20 cellular contexts compared by ENCODE assay signal in the genomic region with DNA sequence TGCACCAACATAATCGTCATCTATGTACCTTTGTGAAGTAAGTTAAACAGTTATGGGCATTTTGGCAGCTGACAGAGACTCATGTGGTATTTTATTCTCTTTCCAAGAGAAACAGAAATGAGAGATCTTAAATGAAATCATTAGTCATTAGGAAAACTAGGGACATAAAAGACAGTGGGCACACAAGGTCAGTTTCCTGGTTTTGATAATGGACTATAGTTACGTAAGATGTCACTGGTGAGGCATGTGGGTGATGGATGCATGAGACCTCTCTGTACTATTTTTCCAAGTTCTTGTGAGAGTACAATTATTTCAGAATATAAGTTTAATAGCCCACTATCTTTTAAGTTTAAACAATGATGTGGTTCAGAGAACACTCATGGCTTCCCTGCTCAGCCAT.
A peak's percentile ranks its signal among the peaks of the same experiment; 100 is the strongest.
DNase-seq lines count a peak whose midpoint lies in the region; ATAC-seq and TF ChIP-seq lines count a peak whose summit lies in the region.
"Had no signal": no experiment of that assay in that cellular context is flagged by ENCODE, and none has a peak within 500 bp of the region (broad histone marks: within the 10 kb centered on the region; RNA-seq: fewer than 3 reads in every experiment).

No MANE protein-coding gene starts in this region.

- WGBS in SK-N-SH (ENCODE audit: low lambda C conversion rate), result 92% methylated on average over 2 of the region's 2 CpGs

- TF ChIP-seq EP300 in SK-N-SH (IDR thresholded peaks at IDR 0.05; ENCODE audit: borderline replicate concordance in 1 of 2, low read depth in 1 of 2, low read length in 1 of 2), result no peak

- H3K9me3 ChIP-seq in SK-N-SH (no peaks in the 10 kb centered on the region), thoracic aorta (no peaks in the 10 kb centered on the region)
- H3K9me3 ChIP-seq: BLaER1 had no signal

- DNase-seq in SK-N-SH (no peak), dermis microvascular lymphatic vessel endothelial cell (ENCODE audit: low read depth in 2 of 2) (peak; percentile 85 to 87), lung microvascular endothelial cell (ENCODE audit: low read depth in 2 of 2) (peak; percentile 78 to 89), thoracic aorta (ENCODE audit: low spot score) (no peak), C1 segment of cervical spinal cord (lab: John Stamatoyannopoulos, UW) (no peak), H4 (ENCODE audit: low spot score) (no peak)
- DNase-seq: CD8-positive, alpha-beta memory T cell; DND-41; GDM1; H7; MM.1S; NCI-H1105; NCI-H1694; NCI-H510A treated with DMSO at 0.1 percent for 48 hours had no signal

- H2AFZ ChIP-seq in SK-N-SH (ENCODE audit: low read depth), result no peak overlapping the region

- H3F3A ChIP-seq in SK-N-SH (replicated peaks; ENCODE audit: insufficient read depth), result peaks cover 16% of the 10 kb centered on the region

- H4K20me1 ChIP-seq in SK-N-SH (ENCODE audit: insufficient read depth), result no peaks in the 10 kb centered on the region
- H4K20me1 ChIP-seq: BLaER1 had no signal

- TF ChIP-seq CTCF in SK-N-SH (IDR thresholded peaks at IDR 0.05) (no peak), thoracic aorta (IDR thresholded peaks at IDR 0.05) (no peak)

- no peak for TF ChIP-seq RAD21 in SK-N-SH (IDR thresholded peaks at IDR 0.05; ENCODE audit: low read length)

- ATAC-seq in SK-N-SH treated with all-trans-retinoic acid at 6 μM for 48 hours (no peak), thoracic aorta (ENCODE audit: insufficient number of reproducible peaks, low FRiP score, low read depth) (no peak), GM19328 (IDR thresholded peaks at IDR 0.05; ENCODE audit: unreplicated experiment) (no peak)
- ATAC-seq: GM12878 had no signal

- peak overlapping the region in 1 of 2 experiments; percentile 13; a peak in 1 of 4 replicates for H3K27ac ChIP-seq in SK-N-SH (ENCODE audit: low read depth in 2 of 2, low read length in 1 of 2)
- peak overlapping the region; percentile 3 to 7 for H3K27ac ChIP-seq in thoracic aorta
- H3K27ac ChIP-seq: 22Rv1, BLaER1, KMS-11 had no signal

- peaks cover 31 to 50% of the 10 kb centered on the region in 2 experiments for H3K36me3 ChIP-seq in SK-N-SH (replicated peaks in 1 of 2; ENCODE audit: control insufficient read depth in 1 of 2, insufficient read depth in 2 of 2, low read length in 1 of 2)
- no peaks in the 10 kb centered on the region for H3K36me3 ChIP-seq in thoracic aorta

- H3K9me2 ChIP-seq in SK-N-SH, result no peaks in the 10 kb centered on the region

- H3K79me2 ChIP-seq in SK-N-SH (ENCODE audit: insufficient read depth), result no peaks in the 10 kb centered on the region

- POLR2A ChIA-PET in SK-N-SH (lab: Yijun Ruan, JAX), result no interaction called here

- H3K9ac ChIP-seq in SK-N-SH, result no peak overlapping the region
- H3K9ac ChIP-seq: BLaER1, KMS-11 had no signal

- CTCF ChIA-PET in SK-N-SH (lab: Yijun Ruan, JAX), result no interaction called here

- H3K27me3 ChIP-seq in SK-N-SH (ENCODE audit: insufficient read depth), result no peaks in the 10 kb centered on the region
- H3K27me3 ChIP-seq in thoracic aorta (replicated peaks; ENCODE audit: insufficient read depth), result no peaks in the 10 kb centered on the region
- H3K27me3 ChIP-seq: BLaER1 had no signal

- H3K4me1 ChIP-seq in SK-N-SH (ENCODE audit: control insufficient read depth in 1 of 2, insufficient read depth in 2 of 2, low read depth in 1 of 2, low read length in 1 of 2), result peaks cover 5 to 18% of the 10 kb centered on the region in 2 experiments; a peak in 3 of 4 replicates
- H3K4me1 ChIP-seq in thoracic aorta (ENCODE audit: control insufficient read depth in 1 of 2, low read depth in 2 of 2), result peaks cover 6 to 20% of the 10 kb centered on the region in 2 donors
- H3K4me1 ChIP-seq: BLaER1 had no signal

- no peak overlapping the region for H3K4me2 ChIP-seq in SK-N-SH
- H3K4me2 ChIP-seq: BLaER1, KMS-11 had no signal

- H3K4me3 ChIP-seq in SK-N-SH (ENCODE audit: low read depth in 2 of 2, low read length in 1 of 2) (no peak overlapping the region), thoracic aorta (no peak overlapping the region)
- H3K4me3 ChIP-seq: BLaER1, GM12878 had no signal

TF ChIP-seq in SK-N-SH treated with all-trans-retinoic acid at 6 μM for 48 hours, 23 proteins besides CTCF, POLR2A, EP300 and RAD21 (continues in another document):
- TF ChIP-seq ISL1 (CRISPR knock-in tag; IDR thresholded peaks at IDR 0.05) (peak; percentile 75), GLIS3 (CRISPR knock-in tag; IDR thresholded peaks at IDR 0.05) (no peak), ZC3H10 (CRISPR knock-in tag; IDR thresholded peaks at IDR 0.05) (0 out of 2 replicates have a peak, but pooled peaks have one; percentile 52), RARB (CRISPR knock-in tag; IDR thresholded peaks at IDR 0.05) (no peak), PATZ1 (CRISPR knock-in tag; IDR thresholded peaks at IDR 0.05; ENCODE audit: borderline replicate concordance) (no peak), BACH2 (CRISPR knock-in tag; IDR thresholded peaks at IDR 0.05; ENCODE audit: borderline replicate concordance) (no peak)
- TF ChIP-seq, protein P1, sequence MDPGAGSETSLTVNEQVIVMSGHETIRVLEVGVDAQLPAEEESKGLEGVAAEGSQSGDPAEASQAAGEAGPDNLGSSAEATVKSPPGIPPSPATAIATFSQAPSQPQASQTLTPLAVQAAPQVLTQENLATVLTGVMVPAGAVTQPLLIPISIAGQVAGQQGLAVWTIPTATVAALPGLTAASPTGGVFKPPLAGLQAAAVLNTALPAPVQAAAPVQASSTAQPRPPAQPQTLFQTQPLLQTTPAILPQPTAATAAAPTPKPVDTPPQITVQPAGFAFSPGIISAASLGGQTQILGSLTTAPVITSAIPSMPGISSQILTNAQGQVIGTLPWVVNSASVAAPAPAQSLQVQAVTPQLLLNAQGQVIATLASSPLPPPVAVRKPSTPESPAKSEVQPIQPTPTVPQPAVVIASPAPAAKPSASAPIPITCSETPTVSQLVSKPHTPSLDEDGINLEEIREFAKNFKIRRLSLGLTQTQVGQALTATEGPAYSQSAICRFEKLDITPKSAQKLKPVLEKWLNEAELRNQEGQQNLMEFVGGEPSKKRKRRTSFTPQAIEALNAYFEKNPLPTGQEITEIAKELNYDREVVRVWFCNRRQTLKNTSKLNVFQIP (CRISPR knock-in tag; IDR thresholded peaks at IDR 0.05; ENCODE audit: borderline replicate concordance, low read depth), result no peak

TF ChIP-seq in SK-N-SH, 30 proteins besides CTCF, POLR2A, EP300 and RAD21:
- TF ChIP-seq MEF2A (IDR thresholded peaks at IDR 0.05; ENCODE audit: borderline replicate concordance, low read depth) (no peak), NFIC (IDR thresholded peaks at IDR 0.05; ENCODE audit: borderline replicate concordance) (no peak), FOSL2 (IDR thresholded peaks at IDR 0.05; ENCODE audit: borderline replicate concordance, low read depth) (no peak)

Comparison
In these comparisons a context has a peak if more than half of its experiments do, and no peak if none do; other contexts are left out.
1. DNase-seq: peak in dermis microvascular lymphatic vessel endothelial cell (2 of 2) and lung microvascular endothelial cell (2 of 2); none in SK-N-SH (single experiment), thoracic aorta (single experiment), C1 segment of cervical spinal cord (0 of 14) and H4 (single experiment).